Comparison of ENCODE assay signal across 23 cellular contexts in the genomic region with DNA sequence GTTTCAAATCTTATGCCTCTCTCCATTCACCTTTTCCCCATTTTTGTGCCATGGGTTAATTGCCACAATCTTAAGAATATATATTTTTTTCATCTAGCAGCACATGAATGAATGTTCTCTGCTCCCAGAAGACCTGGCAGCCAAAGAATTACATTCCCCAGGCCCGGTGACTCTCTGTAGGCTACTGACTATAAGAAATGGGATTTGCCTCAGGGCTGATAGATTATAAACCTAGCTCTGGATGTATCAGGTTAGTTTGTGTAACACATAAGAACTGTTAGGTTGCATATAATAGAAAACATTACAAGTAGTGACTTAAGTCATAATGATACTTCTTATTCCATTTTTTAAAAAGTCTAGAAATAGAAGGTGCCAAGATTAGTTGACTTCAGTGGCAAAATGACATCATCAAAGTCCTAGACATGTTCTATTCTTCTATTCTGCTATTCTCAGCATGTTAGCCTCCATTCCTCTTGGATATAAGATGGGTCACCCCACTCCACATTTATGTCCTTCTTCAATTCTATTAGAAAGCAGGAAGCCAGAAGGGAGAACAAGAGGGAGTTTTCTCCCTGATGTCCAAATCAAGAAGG. TPM values are rescaled to one million over a fixed set of nuclear protein-coding genes. Genes with fewer than 3 reads are reported as not detected.
DNase-seq lines count a peak whose midpoint lies in the region; ATAC-seq, FAIRE-seq and TF ChIP-seq lines count a peak whose summit lies in the region.
"Had no signal": no experiment of that assay in that cellular context is flagged by ENCODE, and none has a peak within 500 bp of the region (broad histone marks: within the 10 kb centered on the region; RNA-seq: fewer than 3 reads in every experiment).

No MANE protein-coding gene starts in this region.

- CTCF ChIA-PET in HepG2 (lab: Yijun Ruan, JAX; ENCODE audit: low intra/inter-chr PET ratio, low total read pairs) = no interaction called here
- CTCF ChIA-PET in K562 (lab: Yijun Ruan, JAX; ENCODE audit: low intra/inter-chr PET ratio) = no interaction called here

- no peak for ATAC-seq in HepG2
- no peak for ATAC-seq in right lobe of liver
- ATAC-seq in K562 = no peak
- ATAC-seq in lower lobe of right lung = no peak
- ATAC-seq: GM12878 had no signal

- in situ Hi-C loops in HepG2 (cut with HindIII; ENCODE audit: extremely low pct_ligation_motif_present, low pct_unique_long_range_greater_than_20kb) (no loop called here), K562 (cut with MboI) (no loop called here)

- H3K36me3 Mint-ChIP-seq in type B pancreatic cell = no peaks in the 10 kb centered on the region
- H3K36me3 Mint-ChIP-seq: CD14-positive monocyte; CD8-positive, alpha-beta memory T cell had no signal

- no peak for TF ChIP-seq EP300 in HepG2 (IDR thresholded peaks at IDR 0.05; ENCODE audit: low read depth in 2 of 2, low read length in 2 of 2)
- no peak for TF ChIP-seq EP300 in HepG2 (CRISPR knock-in tag; IDR thresholded peaks at IDR 0.05; ENCODE audit: borderline replicate concordance)
- no peak for TF ChIP-seq EP300 in K562 (IDR thresholded peaks at IDR 0.05; ENCODE audit: low read length)

- intact Hi-C loops in HepG2 (cut with micrococcal nuclease; ENCODE audit: unreplicated experiment) (no loop called here), right lobe of liver (cut with DNase I) (no loop called here), K562 (cut with micrococcal nuclease) (no loop called here), lower lobe of right lung (cut with DNase I) (no loop called here)

- no peaks in the 10 kb centered on the region for H3K9me1 ChIP-seq in K562 (ENCODE audit: control insufficient read depth, insufficient read depth, low read length)

- no peaks in the 10 kb centered on the region for H3K4me1 ChIP-seq in HepG2 (ENCODE audit: insufficient read depth, low read length)
- H3K4me1 ChIP-seq in right lobe of liver = no peaks in the 10 kb centered on the region
- H3K4me1 ChIP-seq in K562 (replicated peaks in 1 of 2; ENCODE audit: control insufficient read depth in 2 of 2, insufficient read depth in 2 of 2, low read length in 2 of 2) = peaks cover 0 to 28% of the 10 kb centered on the region in 2 experiments; a peak in 2 of 5 replicates
- no peaks in the 10 kb centered on the region for H3K4me1 ChIP-seq in lower lobe of right lung
- H3K4me1 ChIP-seq: BE2C had no signal

- TF ChIP-seq CTCF in HepG2 (CRISPR knock-in tag; IDR thresholded peaks at IDR 0.05) (no peak), right lobe of liver (IDR thresholded peaks at IDR 0.05) (no peak), K562 (IDR thresholded peaks at IDR 0.05 in 2 of 3, conservative IDR thresholded peaks at IDR 0.05 in 1 of 3; ENCODE audit: insufficient read depth in 2 of 3, low read depth in 1 of 3, low read length in 3 of 3) (no peak), lower lobe of right lung (IDR thresholded peaks at IDR 0.05) (no peak), type B pancreatic cell (conservative IDR thresholded peaks at IDR 0.05) (no peak)

- H3K36me3 ChIP-seq in HepG2 (replicated peaks in 1 of 2; ENCODE audit: control insufficient read depth in 1 of 2, insufficient read depth in 2 of 2, low read length in 2 of 2) = no peaks in the 10 kb centered on the region
- H3K36me3 ChIP-seq in right lobe of liver = no peaks in the 10 kb centered on the region
- H3K36me3 ChIP-seq in K562 (ENCODE audit: control insufficient read depth, insufficient read depth, low read length) = no peaks in the 10 kb centered on the region
- H3K36me3 ChIP-seq in lower lobe of right lung = no peaks in the 10 kb centered on the region
- H3K36me3 ChIP-seq: BE2C; BLaER1 treated with 17β-estradiol and CSF1 and Interleukin-3, amounts not matched to agents 10 nM and 100 nM had no signal

- H3K4me3 Mint-ChIP-seq in type B pancreatic cell = no peak overlapping the region
- H3K4me3 Mint-ChIP-seq: CD14-positive monocyte; CD4-positive, alpha-beta T cell; CD8-positive, alpha-beta memory T cell had no signal

- H3K27ac ChIP-seq in HepG2 (ENCODE audit: extremely low read length, insufficient read depth, low read length) (no peak overlapping the region), right lobe of liver (no peak overlapping the region), K562 (ENCODE audit: extremely low read depth, low read depth, low read length) (no peak overlapping the region), lower lobe of right lung (no peak overlapping the region)
- H3K27ac ChIP-seq: 22Rv1; BLaER1 treated with 17β-estradiol and CSF1 and Interleukin-3, amounts not matched to agents 10 nM and 100 nM had no signal

- TF ChIP-seq POLR2A in HepG2 (IDR thresholded peaks at IDR 0.05; ENCODE audit: insufficient read depth in 1 of 2, low read depth in 2 of 2, low read length in 2 of 2) (no peak), right lobe of liver (IDR thresholded peaks at IDR 0.05) (no peak), K562 (conservative IDR thresholded peaks at IDR 0.05) (no peak)

- H3K4me3 ChIP-seq in HepG2 (replicated peaks in 1 of 3; ENCODE audit: insufficient read depth in 1 of 3, low read depth in 2 of 3, low read length in 3 of 3) (no peak overlapping the region), right lobe of liver (no peak overlapping the region), K562 (no peak overlapping the region), lower lobe of right lung (no peak overlapping the region)
- H3K4me3 ChIP-seq: BLaER1 treated with 17β-estradiol and CSF1 and Interleukin-3, amounts not matched to agents 10 nM and 100 nM; GM12878 had no signal

- TF ChIP-seq RAD21 in HepG2 (CRISPR knock-in tag; IDR thresholded peaks at IDR 0.05) = no peak
- TF ChIP-seq RAD21 in K562 (CRISPR knock-in tag; conservative IDR thresholded peaks at IDR 0.05 in 1 of 2, IDR thresholded peaks at IDR 0.05 in 1 of 2) = no peak

- H4K20me1 ChIP-seq in HepG2 (ENCODE audit: insufficient read depth, low read length) (no peaks in the 10 kb centered on the region), K562 (replicated peaks; ENCODE audit: control insufficient read depth, insufficient read depth, low read length) (no peaks in the 10 kb centered on the region)
- H4K20me1 ChIP-seq: BLaER1 treated with 17β-estradiol and CSF1 and Interleukin-3, amounts not matched to agents 10 nM and 100 nM had no signal

- H3K27ac Mint-ChIP-seq in type B pancreatic cell = no peak overlapping the region
- H3K27ac Mint-ChIP-seq: CD4-positive, alpha-beta T cell; CD8-positive, alpha-beta memory T cell had no signal

- H3K9ac ChIP-seq in HepG2 (ENCODE audit: insufficient read depth, low read depth, low read length) = no peak overlapping the region
- H3K9ac ChIP-seq in K562 (ENCODE audit: insufficient read depth in 1 of 2, low read depth in 2 of 2, low read length in 2 of 2) = no peak overlapping the region
- H3K9ac ChIP-seq: BLaER1 treated with 17β-estradiol and CSF1 and Interleukin-3, amounts not matched to agents 10 nM and 100 nM had no signal

- 0% methylated on average over 1 of the region's 1 CpG for WGBS in HepG2 (ENCODE audit: low lambda C conversion rate)
- 73% methylated on average over 1 of the region's 1 CpG for WGBS in right lobe of liver (ENCODE audit: insufficient coverage, low coverage, low lambda C conversion rate, missing lambda C conversion rate)
- 38% methylated on average over 1 of the region's 1 CpG for whole genome bisulfite sequencing in K562 (ENCODE audit: insufficient coverage, low coverage, missing lambda C conversion rate)

- peaks cover 3% of the 10 kb centered on the region for H3K4me1 Mint-ChIP-seq in type B pancreatic cell (ENCODE audit: unreplicated experiment)
- H3K4me1 Mint-ChIP-seq: CD14-positive monocyte; CD8-positive, alpha-beta memory T cell had no signal

- H2AFZ ChIP-seq in HepG2 (ENCODE audit: low read length) = no peak overlapping the region
- H2AFZ ChIP-seq in K562 (ENCODE audit: low read depth, low read length) = no peak overlapping the region

- H3K9me3 ChIP-seq in HepG2 (ENCODE audit: low read length) (no peaks in the 10 kb centered on the region), right lobe of liver (no peaks in the 10 kb centered on the region), K562 (replicated peaks; ENCODE audit: control insufficient read depth, insufficient read depth, low read depth, low read length) (no peaks in the 10 kb centered on the region), lower lobe of right lung (no peaks in the 10 kb centered on the region)
- H3K9me3 ChIP-seq: BE2C; BLaER1 treated with 17β-estradiol and CSF1 and Interleukin-3, amounts not matched to agents 10 nM and 100 nM had no signal

- no peaks in the 10 kb centered on the region for H3K9me3 Mint-ChIP-seq in type B pancreatic cell
- H3K9me3 Mint-ChIP-seq: CD4-positive, alpha-beta T cell; CD8-positive, alpha-beta memory T cell had no signal

- BruUV-seq in HepG2 (replicated peaks; lab: Mats Ljungman, UMichigan) (no TSS peak), K562 (replicated peaks; lab: Mats Ljungman, UMichigan) (no TSS peak)

- POLR2A ChIA-PET in HepG2 (lab: Yijun Ruan, JAX) (no interaction called here), K562 (lab: Yijun Ruan, JAX) (no interaction called here)

- H3K79me2 ChIP-seq in HepG2 (ENCODE audit: insufficient read depth, low read length) (no peaks in the 10 kb centered on the region), K562 (ENCODE audit: control insufficient read depth, insufficient read depth, low read length) (no peaks in the 10 kb centered on the region)

- DNase-seq in HepG2 (ENCODE audit: low spot score) (no peak), right lobe of liver (no peak), K562 (ENCODE audit: extremely low read depth in 1 of 4, low spot score in 3 of 4) (no peak), renal cortical epithelial cell (ENCODE audit: low read depth) (peak; percentile 67), Ammon's horn (ENCODE audit: low spot score) (no peak), lower lobe of right lung (no peak), type B pancreatic cell (ENCODE audit: extremely low spot score, unreplicated experiment) (no peak)
- DNase-seq: BE2C; CD4-positive, alpha-beta T cell; CD8-positive, alpha-beta memory T cell; DMS 273 treated with DMSO at 0.1 percent for 48 hours; DMS79; EL; GDM1; H7; HCEC 1CT had no signal

- no peaks in the 10 kb centered on the region for H3K27me3 Mint-ChIP-seq in type B pancreatic cell
- H3K27me3 Mint-ChIP-seq: CD4-positive, alpha-beta T cell had no signal

- no peak for FAIRE-seq in HepG2 (lab: Jason Lieb, UNC)
- no peak for FAIRE-seq in K562 (lab: Jason Lieb, UNC)
- FAIRE-seq: A204.1, D721Med, GM12878, H1 had no signal

- H3K27me3 ChIP-seq in HepG2 (ENCODE audit: control insufficient read depth in 1 of 2, insufficient read depth in 2 of 2, low read length in 2 of 2) = no peaks in the 10 kb centered on the region
- H3K27me3 ChIP-seq in right lobe of liver = no peaks in the 10 kb centered on the region
- H3K27me3 ChIP-seq in K562 (ENCODE audit: control insufficient read depth in 2 of 2, insufficient read depth in 2 of 2, low read length in 2 of 2) = no peaks in the 10 kb centered on the region
- H3K27me3 ChIP-seq in lower lobe of right lung (ENCODE audit: low read depth) = no peaks in the 10 kb centered on the region
- H3K27me3 ChIP-seq: BE2C; BLaER1 treated with 17β-estradiol and CSF1 and Interleukin-3, amounts not matched to agents 10 nM and 100 nM had no signal

- H3K4me2 ChIP-seq in HepG2 (ENCODE audit: low read depth, low read length) (no peak overlapping the region), K562 (ENCODE audit: insufficient read depth, low read length) (no peak overlapping the region)
- H3K4me2 ChIP-seq: BLaER1 treated with 17β-estradiol and CSF1 and Interleukin-3, amounts not matched to agents 10 nM and 100 nM had no signal

RNA-seq across cellular contexts. Expression of a gene that starts 10.9 kb away (rescaled TPM):
- 0.07 TPM in 1 of 2 replicates, not detected in the other for total RNA-seq in HepG2 (2016; rRNA removed; fragmentation: Illumina TruSeq; extraction: Trizol)
- total RNA-seq in HepG2 (2016; cell fraction: cytosol; rRNA removed; fragmentation: Illumina TruSeq; extraction: Trizol; ENCODE audit: low read depth) = not detected in 2 replicates
- 0.13 TPM in 1 of 2 replicates, not detected in the other for total RNA-seq in HepG2 (2016; cell fraction: insoluble cytoplasmic fraction; rRNA removed; fragmentation: Illumina TruSeq; extraction: Trizol)
- 0.10 and 0.25 TPM in 2 replicates for total RNA-seq in HepG2 (2016; cell fraction: membrane; rRNA removed; fragmentation: Illumina TruSeq; extraction: Trizol)
- 0.25 and 0.38 TPM in 2 replicates for total RNA-seq in HepG2 (2016; cell fraction: nucleus; rRNA removed; fragmentation: Illumina TruSeq; extraction: Trizol)
- not detected in 2 replicates for polyA plus RNA-seq in HepG2 (2011; rRNA removed)
- polyA plus RNA-seq in HepG2 (2011; cell fraction: cytosol; rRNA removed) = 0.04 TPM in 1 of 2 replicates, not detected in the other
- 0.10 TPM in 2 replicates for polyA plus RNA-seq in HepG2 (2011; cell fraction: nucleus; rRNA removed)
- 0.11 TPM in 1 of 2 replicates, not detected in the other for polyA plus RNA-seq in HepG2 (2012)
- polyA plus RNA-seq in HepG2 (2016; cell fraction: cytosol; fragmentation: Illumina TruSeq; extraction: Trizol; ENCODE audit: low read depth) = not detected in 2 replicates
- polyA plus RNA-seq in HepG2 (2016; cell fraction: insoluble cytoplasmic fraction; fragmentation: Illumina TruSeq; extraction: Trizol; ENCODE audit: low read depth) = not detected in 2 replicates
- polyA plus RNA-seq in HepG2 (2016; cell fraction: membrane; fragmentation: Illumina TruSeq; extraction: Trizol; ENCODE audit: low read depth) = not detected in 2 replicates
- not detected in 2 replicates for polyA plus RNA-seq in HepG2 (2016; cell fraction: nucleus; fragmentation: Illumina TruSeq; extraction: Trizol; ENCODE audit: insufficient read depth, low read depth)
- polyA minus RNA-seq in HepG2 (2011; rRNA and poly(A)+ RNA removed; ENCODE audit: low replicate concordance) = 0.12 TPM in 1 of 2 replicates, not detected in the other
- not detected in 2 replicates for polyA minus RNA-seq in HepG2 (2011; cell fraction: cytosol; rRNA and poly(A)+ RNA removed)
- 0.26 and 0.37 TPM in 2 replicates for polyA minus RNA-seq in HepG2 (2011; cell fraction: nucleus; rRNA and poly(A)+ RNA removed)
- total RNA-seq in right lobe of liver = under 1 TPM in 1 of 6 experiments, not detected in 5; 0.12 TPM
- 0.23 and 0.95 TPM in 2 replicates for total RNA-seq in K562 (2011; cell fraction: chromatin; rRNA removed; ENCODE audit: low replicate concordance)
- total RNA-seq in K562 (2011; cell fraction: nucleolus; rRNA removed) = 0.17 and 0.79 TPM in 2 replicates
- 0.44 and 0.92 TPM in 2 replicates for total RNA-seq in K562 (2011; cell fraction: nucleoplasm; rRNA removed)
- 0.08 and 0.50 TPM in 2 replicates for total RNA-seq in K562 (2014; rRNA removed)
- 0.45 and 0.47 TPM in 2 replicates for total RNA-seq in K562 (2014; rRNA removed; fragmentation: Illumina TruSeq; extraction: Trizol)
- 0.26 and 0.62 TPM in 2 replicates for total RNA-seq in K562 (2015; rRNA removed; fragmentation: Illumina TruSeq; extraction: Trizol)
- 0.16 and 0.25 TPM in 2 replicates for total RNA-seq in K562 (2021)
- 0.31 and 0.45 TPM in 2 replicates for polyA plus RNA-seq in K562 (2011; rRNA removed)
- 0.12 and 0.21 TPM in 2 replicates for polyA plus RNA-seq in K562 (2011; cell fraction: cytosol; rRNA removed)
- polyA plus RNA-seq in K562 (2011; cell fraction: nucleus; rRNA removed) = 0.28 and 0.63 TPM in 2 replicates
- polyA plus RNA-seq in K562 (2012) = 0.08 and 0.39 TPM in 2 replicates
- 0.22 and 0.31 TPM in 2 replicates for polyA plus RNA-seq in K562 (2014; fragmentation: Illumina TruSeq; extraction: Trizol)
- under 1 TPM; 0.35 to 0.39 TPM for polyA plus RNA-seq in K562 (2014; fragmentation: Nextera tagmentation; extraction: Ambion mirVana)
- polyA plus RNA-seq in K562 (2014; rRNA removed) = 0.13 and 0.21 TPM in 2 replicates
- polyA minus RNA-seq in K562 (2011; rRNA and poly(A)+ RNA removed) = 0.42 and 0.60 TPM in 2 replicates
- not detected in 2 replicates for polyA minus RNA-seq in K562 (2011; cell fraction: cytosol; rRNA and poly(A)+ RNA removed)
- 0.27 and 0.44 TPM in 2 replicates for polyA minus RNA-seq in K562 (2011; cell fraction: nucleus; rRNA and poly(A)+ RNA removed)
- total RNA-seq in renal cortical epithelial cell = 0.17 and 0.50 TPM in 2 replicates
- total RNA-seq in lower lobe of right lung = 2.2 TPM
- total RNA-seq in type B pancreatic cell (ENCODE audit: low replicate concordance) = 0.24 and 1.9 TPM in 2 replicates
- total RNA-seq: H1, H7 had no signal
- polyA plus RNA-seq: CD14-positive monocyte; CD8-positive, alpha-beta memory T cell; H1 had no signal

RNA-seq across cellular contexts. Expression of a gene that starts 40.4 kb away (rescaled TPM):
- 0.65 and 0.73 TPM in 2 replicates for total RNA-seq in HepG2 (2016; rRNA removed; fragmentation: Illumina TruSeq; extraction: Trizol)
- total RNA-seq in HepG2 (2016; cell fraction: cytosol; rRNA removed; fragmentation: Illumina TruSeq; extraction: Trizol; ENCODE audit: low read depth) = 0.18 TPM in 1 of 2 replicates, not detected in the other
- 0.56 and 1.4 TPM in 2 replicates for total RNA-seq in HepG2 (2016; cell fraction: insoluble cytoplasmic fraction; rRNA removed; fragmentation: Illumina TruSeq; extraction: Trizol)
- total RNA-seq in HepG2 (2016; cell fraction: membrane; rRNA removed; fragmentation: Illumina TruSeq; extraction: Trizol) = 0.62 TPM in 2 replicates
- total RNA-seq in HepG2 (2016; cell fraction: nucleus; rRNA removed; fragmentation: Illumina TruSeq; extraction: Trizol) = 1.4 and 1.6 TPM in 2 replicates
- 165 and 173 TPM in 2 replicates for polyA plus RNA-seq in HepG2 (2011; rRNA removed)
- 185 and 225 TPM in 2 replicates for polyA plus RNA-seq in HepG2 (2011; cell fraction: cytosol; rRNA removed)
- polyA plus RNA-seq in HepG2 (2011; cell fraction: nucleus; rRNA removed) = 99.6 and 118 TPM in 2 replicates
- polyA plus RNA-seq in HepG2 (2012) = 60.5 and 125 TPM in 2 replicates
- polyA plus RNA-seq in HepG2 (2016; cell fraction: cytosol; fragmentation: Illumina TruSeq; extraction: Trizol; ENCODE audit: low read depth) = 0.25 and 0.35 TPM in 2 replicates
- polyA plus RNA-seq in HepG2 (2016; cell fraction: insoluble cytoplasmic fraction; fragmentation: Illumina TruSeq; extraction: Trizol; ENCODE audit: low read depth) = 1.5 TPM in 2 replicates
- polyA plus RNA-seq in HepG2 (2016; cell fraction: membrane; fragmentation: Illumina TruSeq; extraction: Trizol; ENCODE audit: low read depth) = 0.43 and 0.55 TPM in 2 replicates
- polyA plus RNA-seq in HepG2 (2016; cell fraction: nucleus; fragmentation: Illumina TruSeq; extraction: Trizol; ENCODE audit: insufficient read depth, low read depth) = 3.5 and 4.1 TPM in 2 replicates
- 22.4 and 399 TPM in 2 replicates for polyA minus RNA-seq in HepG2 (2011; rRNA and poly(A)+ RNA removed; ENCODE audit: low replicate concordance)
- 255 and 278 TPM in 2 replicates for polyA minus RNA-seq in HepG2 (2011; cell fraction: cytosol; rRNA and poly(A)+ RNA removed)
- 71.3 and 87.9 TPM in 2 replicates for polyA minus RNA-seq in HepG2 (2011; cell fraction: nucleus; rRNA and poly(A)+ RNA removed)
- total RNA-seq in right lobe of liver = 10 to 100 TPM in 1 of 6 experiments, 1 to 10 TPM in 4, under 1 TPM in 1; 0.97 to 11.8 (median 2.2) TPM
- not detected in 2 replicates for total RNA-seq in K562 (2011; cell fraction: chromatin; rRNA removed; ENCODE audit: low replicate concordance)
- not detected in 2 replicates for total RNA-seq in K562 (2011; cell fraction: nucleolus; rRNA removed)
- not detected in 2 replicates for total RNA-seq in K562 (2011; cell fraction: nucleoplasm; rRNA removed)
- total RNA-seq in K562 (2014; rRNA removed) = not detected in 2 replicates
- not detected in 2 replicates for total RNA-seq in K562 (2014; rRNA removed; fragmentation: Illumina TruSeq; extraction: Trizol)
- total RNA-seq in K562 (2015; rRNA removed; fragmentation: Illumina TruSeq; extraction: Trizol) = not detected in 2 replicates
- total RNA-seq in K562 (2021) = 0.09 and 0.34 TPM in 2 replicates
- not detected in 2 replicates for polyA plus RNA-seq in K562 (2011; rRNA removed)
- polyA plus RNA-seq in K562 (2011; cell fraction: cytosol; rRNA removed) = 0.03 TPM in 1 of 2 replicates, not detected in the other
- not detected in 2 replicates for polyA plus RNA-seq in K562 (2011; cell fraction: nucleus; rRNA removed)
- polyA plus RNA-seq in K562 (2012) = 0.04 and 0.12 TPM in 2 replicates
- polyA plus RNA-seq in K562 (2014; fragmentation: Illumina TruSeq; extraction: Trizol) = not detected in 2 replicates
- under 1 TPM in 1 of 2 experiments, not detected in 1; 0.06 TPM for polyA plus RNA-seq in K562 (2014; fragmentation: Nextera tagmentation; extraction: Ambion mirVana)
- not detected in 2 replicates for polyA plus RNA-seq in K562 (2014; rRNA removed)
- polyA minus RNA-seq in K562 (2011; rRNA and poly(A)+ RNA removed) = not detected in 2 replicates
- polyA minus RNA-seq in K562 (2011; cell fraction: cytosol; rRNA and poly(A)+ RNA removed) = 2.4 TPM in 1 of 2 replicates, not detected in the other
- polyA minus RNA-seq in K562 (2011; cell fraction: nucleus; rRNA and poly(A)+ RNA removed) = not detected in 2 replicates
- 38.7 and 166 TPM in 2 replicates for total RNA-seq in renal cortical epithelial cell
- 16.2 TPM for total RNA-seq in lower lobe of right lung
- total RNA-seq in type B pancreatic cell (ENCODE audit: low replicate concordance) = 0.90 and 6.6 TPM in 2 replicates
- total RNA-seq: CD8-positive, alpha-beta memory T cell had no signal
- polyA plus RNA-seq: CD14-positive monocyte; CD8-positive, alpha-beta memory T cell had no signal
